Comparison of ENCODE assay signal across 16 cellular contexts in genomic region chr11:46364056-46364455, GRCh38. TPM values are rescaled to one million over a fixed set of nuclear protein-coding genes. Genes with fewer than 3 reads are reported as not detected.
DNase-seq lines count a peak whose midpoint lies in the region; ATAC-seq and TF ChIP-seq lines count a peak whose summit lies in the region.
"Had no signal": no experiment of that assay in that cellular context is flagged by ENCODE, and none has a peak within 500 bp of the region (broad histone marks: within the 10 kb centered on the region; RNA-seq: fewer than 3 reads in every experiment).

No MANE protein-coding gene starts in this region.

- H3K9me3 ChIP-seq in stomach smooth muscle (ENCODE audit: control insufficient read depth in 2 of 2, low read length in 2 of 2): no peaks in the 10 kb centered on the region
- H3K9me3 ChIP-seq: tibial nerve had no signal

- H3K27ac ChIP-seq in stomach smooth muscle (ENCODE audit: low read length): peak overlapping the region; percentile 94
- no peak overlapping the region for H3K27ac ChIP-seq in foreskin keratinocyte

- peaks cover 47% of the 10 kb centered on the region for H3K36me3 Mint-ChIP-seq in activated T-cell treated with anti-CD3 and anti-CD28 coated beads, Interleukin-2, amount 50 U/mL, for 24 hours (ENCODE audit: low read depth)
- H3K36me3 Mint-ChIP-seq in activated T-cell treated with anti-CD3 and anti-CD28 coated beads, Interleukin-2, amount 50 U/mL, for 72 hours (ENCODE audit: insufficient read depth in 2 of 2): peaks cover 0 to 2% of the 10 kb centered on the region in 2 donors
- peaks cover 16% of the 10 kb centered on the region for H3K36me3 Mint-ChIP-seq in activated T-helper 2 cell treated with anti-CD3 and anti-CD28 coated beads, Interferon-gamma antibody, Interleukin-2, Interleukin-4, amounts not matched to agents 10 μg/mL and 5 μg/mL and 100 μg/mL, durations not matched to agents 14 hours and 24 hours and 36 hours (ENCODE audit: low read depth)
- H3K36me3 Mint-ChIP-seq in immature natural killer cell (peaks cover 0 to 6% (median 0%) of the 10 kb centered on the region in 3 donors), nephron progenitor cell (ENCODE audit: low read depth) (peaks cover 5% of the 10 kb centered on the region)

- H3K9me3 Mint-ChIP-seq in activated T-cell treated with anti-CD3 and anti-CD28 coated beads, Interleukin-2, amount 50 U/mL, for 24 hours: no peaks in the 10 kb centered on the region
- no peaks in the 10 kb centered on the region for H3K9me3 Mint-ChIP-seq in activated T-cell treated with anti-CD3 and anti-CD28 coated beads, Interleukin-2, amount 50 U/mL, for 72 hours
- H3K9me3 Mint-ChIP-seq in activated T-helper 2 cell treated with anti-CD3 and anti-CD28 coated beads, Interferon-gamma antibody, Interleukin-2, Interleukin-4, amounts not matched to agents 10 μg/mL and 5 μg/mL and 100 μg/mL, durations not matched to agents 14 hours and 24 hours and 36 hours: no peaks in the 10 kb centered on the region
- no peaks in the 10 kb centered on the region for H3K9me3 Mint-ChIP-seq in immature natural killer cell
- no peaks in the 10 kb centered on the region for H3K9me3 Mint-ChIP-seq in nephron progenitor cell
- H3K9me3 Mint-ChIP-seq: endodermal cell had no signal

- intact Hi-C loops in activated T-helper 2 cell treated with anti-CD3 and anti-CD28 coated beads, Interferon-gamma antibody, Interleukin-2, Interleukin-4, amounts not matched to agents 10 μg/mL and 5 μg/mL and 100 μg/mL, durations not matched to agents 14 hours and 24 hours and 36 hours (cut with micrococcal nuclease): no loop called here

- H3K4me1 Mint-ChIP-seq in activated T-cell treated with anti-CD3 and anti-CD28 coated beads, Interleukin-2, amount 50 U/mL, for 24 hours (ENCODE audit: low read depth): peaks cover 72% of the 10 kb centered on the region
- H3K4me1 Mint-ChIP-seq in activated T-cell treated with anti-CD3 and anti-CD28 coated beads, Interleukin-2, amount 50 U/mL, for 72 hours (ENCODE audit: low read depth): peaks cover 47% of the 10 kb centered on the region
- H3K4me1 Mint-ChIP-seq in activated T-helper 2 cell treated with anti-CD3 and anti-CD28 coated beads, Interferon-gamma antibody, Interleukin-2, Interleukin-4, amounts not matched to agents 10 μg/mL and 5 μg/mL and 100 μg/mL, durations not matched to agents 14 hours and 24 hours and 36 hours (ENCODE audit: low read depth): peaks cover 30% of the 10 kb centered on the region
- H3K4me1 Mint-ChIP-seq in immature natural killer cell (peaks cover 72 to 78% of the 10 kb centered on the region in 2 donors), nephron progenitor cell (peaks cover 76% of the 10 kb centered on the region)

- no peak overlapping the region for H3K4me3 Mint-ChIP-seq in activated T-cell treated with anti-CD3 and anti-CD28 coated beads, Interleukin-2, amount 50 U/mL, for 24 hours
- no peak overlapping the region for H3K4me3 Mint-ChIP-seq in activated T-cell treated with anti-CD3 and anti-CD28 coated beads, Interleukin-2, amount 50 U/mL, for 72 hours
- no peak overlapping the region for H3K4me3 Mint-ChIP-seq in activated T-helper 2 cell treated with anti-CD3 and anti-CD28 coated beads, Interferon-gamma antibody, Interleukin-2, Interleukin-4, amounts not matched to agents 10 μg/mL and 5 μg/mL and 100 μg/mL, durations not matched to agents 14 hours and 24 hours and 36 hours (ENCODE audit: low read depth)
- H3K4me3 Mint-ChIP-seq in immature natural killer cell (peak overlapping the region in 4 of 5 donors; percentile 42 to 66 (median 54)), nephron progenitor cell (no peak overlapping the region)
- H3K4me3 Mint-ChIP-seq: endodermal cell had no signal

- TF ChIP-seq CTCF in foreskin keratinocyte (conservative IDR thresholded peaks at IDR 0.05) (no peak), nephron progenitor cell (IDR thresholded peaks at IDR 0.05) (no peak)

- H3K27ac Mint-ChIP-seq in activated T-cell treated with anti-CD3 and anti-CD28 coated beads, Interleukin-2, amount 50 U/mL, for 24 hours: peak overlapping the region; percentile 96
- no peak overlapping the region for H3K27ac Mint-ChIP-seq in activated T-cell treated with anti-CD3 and anti-CD28 coated beads, Interleukin-2, amount 50 U/mL, for 72 hours
- peak overlapping the region; percentile 22 for H3K27ac Mint-ChIP-seq in activated T-helper 2 cell treated with anti-CD3 and anti-CD28 coated beads, Interferon-gamma antibody, Interleukin-2, Interleukin-4, amounts not matched to agents 10 μg/mL and 5 μg/mL and 100 μg/mL, durations not matched to agents 14 hours and 24 hours and 36 hours
- H3K27ac Mint-ChIP-seq in immature natural killer cell (peak overlapping the region; percentile 25 to 85 (median 76)), nephron progenitor cell (no peak overlapping the region)
- H3K27ac Mint-ChIP-seq: endodermal cell had no signal

- no peak overlapping the region for H3K4me3 ChIP-seq in stomach smooth muscle (ENCODE audit: low read length in 2 of 2)

- ATAC-seq in activated T-cell treated with anti-CD3 and anti-CD28 coated beads, Interleukin-2, amount 50 U/mL, for 72 hours (replicated peaks in 1 of 2): no peak
- no peak for ATAC-seq in foreskin keratinocyte

- H3K36me3 ChIP-seq in stomach smooth muscle (ENCODE audit: control insufficient read depth in 2 of 2, insufficient read depth in 2 of 2, low read length in 2 of 2): peaks cover 7 to 8% of the 10 kb centered on the region in 2 donors

- peaks cover 49% of the 10 kb centered on the region for H3K4me1 ChIP-seq in stomach smooth muscle (ENCODE audit: control insufficient read depth, insufficient read depth, low read length)
- no peaks in the 10 kb centered on the region for H3K4me1 ChIP-seq in foreskin keratinocyte

- H3K27me3 Mint-ChIP-seq in activated T-cell treated with anti-CD3 and anti-CD28 coated beads, Interleukin-2, amount 50 U/mL, for 24 hours: no peaks in the 10 kb centered on the region
- H3K27me3 Mint-ChIP-seq in activated T-cell treated with anti-CD3 and anti-CD28 coated beads, Interleukin-2, amount 50 U/mL, for 72 hours (ENCODE audit: low read depth): no peaks in the 10 kb centered on the region
- no peaks in the 10 kb centered on the region for H3K27me3 Mint-ChIP-seq in activated T-helper 2 cell treated with anti-CD3 and anti-CD28 coated beads, Interferon-gamma antibody, Interleukin-2, Interleukin-4, amounts not matched to agents 10 μg/mL and 5 μg/mL and 100 μg/mL, durations not matched to agents 14 hours and 24 hours and 36 hours (ENCODE audit: low read depth)
- H3K27me3 Mint-ChIP-seq in immature natural killer cell (ENCODE audit: low read depth in 3 of 3) (peaks cover 1 to 9% (median 6%) of the 10 kb centered on the region in 3 donors), nephron progenitor cell (ENCODE audit: low read depth, poor library complexity) (peaks cover 4% of the 10 kb centered on the region)

- DNase-seq in activated T-cell treated with anti-CD3 and anti-CD28 coated beads, Interleukin-2, amount 50 U/mL, for 24 hours: no peak
- no peak for DNase-seq in activated T-cell treated with anti-CD3 and anti-CD28 coated beads, Interleukin-2, amount 50 U/mL, for 72 hours
- no peak for DNase-seq in activated T-helper 2 cell treated with anti-CD3 and anti-CD28 coated beads, Interferon-gamma antibody, Interleukin-2, Interleukin-4, amounts not matched to agents 10 μg/mL and 5 μg/mL and 100 μg/mL, durations not matched to agents 14 hours and 24 hours and 36 hours (ENCODE audit: low spot score)
- DNase-seq in immature natural killer cell (no peak), foreskin keratinocyte (no peak), cerebellum (ENCODE audit: low spot score) (no peak), nephron progenitor cell (no peak)
- DNase-seq: ACHN, amniotic stem cell, endodermal cell, mesendoderm, NCI-H1436, T-helper 1 cell had no signal

- H3K27me3 ChIP-seq in stomach smooth muscle (ENCODE audit: control insufficient read depth in 1 of 2, insufficient read depth in 2 of 2, low read length in 2 of 2) (no peaks in the 10 kb centered on the region), foreskin keratinocyte (no peaks in the 10 kb centered on the region)
- H3K27me3 ChIP-seq: tibial nerve had no signal

- H3K9ac ChIP-seq in stomach smooth muscle (ENCODE audit: low read length in 2 of 2): no peak overlapping the region

RNA-seq across cellular contexts. Expression of gene DGKZ, which starts 16.8 kb away (rescaled TPM):
- total RNA-seq in activated T-cell treated with anti-CD3 and anti-CD28 coated beads, Interleukin-2, amount 50 U/mL, for 72 hours: 10 to 100 TPM; 84.2 to 94.0 TPM
- total RNA-seq in activated T-helper 2 cell treated with anti-CD3 and anti-CD28 coated beads, Interferon-gamma antibody, Interleukin-2, Interleukin-4, amounts not matched to agents 10 μg/mL and 5 μg/mL and 100 μg/mL, durations not matched to agents 14 hours and 24 hours and 36 hours: 82.3 and 86.1 TPM in 2 replicates
- polyA plus RNA-seq in immature natural killer cell: 100 to 1,000 TPM in 1 of 3 donors, 10 to 100 TPM in 2; 40.7 to 120 (median 63.6) TPM
- total RNA-seq in foreskin keratinocyte: 70.1 and 71.6 TPM in 2 replicates
- polyA plus RNA-seq in foreskin keratinocyte: 57.9 and 59.1 TPM in 2 replicates
- total RNA-seq in cerebellum: 48.1 TPM

RNA-seq across cellular contexts. Expression of gene MDK, which starts 17.4 kb away (rescaled TPM):
- total RNA-seq in activated T-cell treated with anti-CD3 and anti-CD28 coated beads, Interleukin-2, amount 50 U/mL, for 72 hours: 10 to 100 TPM; 11.9 to 12.8 TPM
- total RNA-seq in activated T-helper 2 cell treated with anti-CD3 and anti-CD28 coated beads, Interferon-gamma antibody, Interleukin-2, Interleukin-4, amounts not matched to agents 10 μg/mL and 5 μg/mL and 100 μg/mL, durations not matched to agents 14 hours and 24 hours and 36 hours: 2.8 and 4.5 TPM in 2 replicates
- polyA plus RNA-seq in immature natural killer cell: under 1 TPM in 1 of 3 donors, not detected in 2; 0.44 TPM
- total RNA-seq in foreskin keratinocyte: 23.4 and 24.2 TPM in 2 replicates
- polyA plus RNA-seq in foreskin keratinocyte: 50.6 and 56.0 TPM in 2 replicates
- 46.8 TPM for total RNA-seq in cerebellum

RNA-seq across cellular contexts. Expression of gene CHRM4, which starts 27.5 kb away (rescaled TPM):
- total RNA-seq in activated T-cell treated with anti-CD3 and anti-CD28 coated beads, Interleukin-2, amount 50 U/mL, for 72 hours: under 1 TPM; 0.26 to 0.63 TPM
- total RNA-seq in activated T-helper 2 cell treated with anti-CD3 and anti-CD28 coated beads, Interferon-gamma antibody, Interleukin-2, Interleukin-4, amounts not matched to agents 10 μg/mL and 5 μg/mL and 100 μg/mL, durations not matched to agents 14 hours and 24 hours and 36 hours: 0.11 and 0.23 TPM in 2 replicates
- polyA plus RNA-seq in immature natural killer cell: under 1 TPM in 2 of 3 donors, not detected in 1; 0.31 to 0.51 TPM
- not detected in 2 replicates for total RNA-seq in foreskin keratinocyte
- polyA plus RNA-seq in foreskin keratinocyte: not detected in 2 replicates
- 2.6 TPM for total RNA-seq in cerebellum
- total RNA-seq: renal cortical epithelial cell had no signal

Comparison
In these comparisons a context has a peak if more than half of its experiments do, and no peak if none do; other contexts are left out.
1. H3K27ac Mint-ChIP-seq: peak in activated T-cell treated with anti-CD3 and anti-CD28 coated beads, Interleukin-2, amount 50 U/mL, for 24 hours (single experiment), activated T-helper 2 cell treated with anti-CD3 and anti-CD28 coated beads, Interferon-gamma antibody, Interleukin-2, Interleukin-4, amounts not matched to agents 10 μg/mL and 5 μg/mL and 100 μg/mL, durations not matched to agents 14 hours and 24 hours and 36 hours (single experiment) and immature natural killer cell (6 of 6); none in activated T-cell treated with anti-CD3 and anti-CD28 coated beads, Interleukin-2, amount 50 U/mL, for 72 hours (single experiment) and nephron progenitor cell (single experiment).
2. H3K4me3 Mint-ChIP-seq: peak in immature natural killer cell (4 of 5); none in activated T-cell treated with anti-CD3 and anti-CD28 coated beads, Interleukin-2, amount 50 U/mL, for 24 hours (single experiment), activated T-cell treated with anti-CD3 and anti-CD28 coated beads, Interleukin-2, amount 50 U/mL, for 72 hours (0 of 2), activated T-helper 2 cell treated with anti-CD3 and anti-CD28 coated beads, Interferon-gamma antibody, Interleukin-2, Interleukin-4, amounts not matched to agents 10 μg/mL and 5 μg/mL and 100 μg/mL, durations not matched to agents 14 hours and 24 hours and 36 hours (single experiment) and nephron progenitor cell (single experiment).